1 cellular context compared by ENCODE assay signal in genomic region chr4:2792396-2792710, GRCh38.
TF ChIP-seq lines count a peak whose summit lies in the region.

No MANE protein-coding gene starts in this region.

TF ChIP-seq in GM23338, 12 proteins besides CTCF, POLR2A, EP300 and RAD21 (continued from another document):
- TF ChIP-seq ETS1 (IDR thresholded peaks at IDR 0.05) (no peak), EZH2phosphoT487 (IDR thresholded peaks at IDR 0.05; ENCODE audit: unreplicated experiment) (no peak), ZNF114 (CRISPR knock-in tag; IDR thresholded peaks at IDR 0.05) (no peak), REST (IDR thresholded peaks at IDR 0.05; ENCODE audit: unreplicated experiment) (no peak), CREB1 (CRISPR knock-in tag; IDR thresholded peaks at IDR 0.05; ENCODE audit: low read depth) (no peak), POLR2AphosphoS5 (IDR thresholded peaks at IDR 0.05; ENCODE audit: low read depth) (no peak), EZH2 (IDR thresholded peaks at IDR 0.05; ENCODE audit: low read depth, unreplicated experiment) (no peak), NANOG (IDR thresholded peaks at IDR 0.05; ENCODE audit: borderline replicate concordance) (no peak), ZNF331 (CRISPR knock-in tag; IDR thresholded peaks at IDR 0.05; ENCODE audit: low read depth) (no peak)
